ENCODE assay signal across 15 cellular contexts in genomic region chr10:25557136-25557535, GRCh38.
"Had no signal": no experiment of that assay in that cellular context is flagged by ENCODE, and none has a peak within 500 bp of the region (broad histone marks: within the 10 kb centered on the region; RNA-seq: fewer than 3 reads in every experiment).

No MANE protein-coding gene starts in this region.

- H3K36me3 Mint-ChIP-seq: activated naive CD4-positive, alpha-beta T cell treated with anti-CD3 and anti-CD28 coated beads, Interleukin-2, amount 50 U/mL, for 24 hours; type B pancreatic cell had no signal

- H3K27ac ChIP-seq: brain microvascular endothelial cell, gastroesophageal sphincter, psoas muscle, right lobe of liver, WERI-Rb-1 had no signal

- FAIRE-seq: islet of Langerhans had no signal

- H3K9me3 Mint-ChIP-seq: activated T-cell treated with anti-CD3 and anti-CD28 coated beads, Interleukin-2, amount 50 U/mL, for 4 hours; stimulated activated naive CD8-positive, alpha-beta T cell treated with anti-CD3 and anti-CD28 coated beads, Interleukin-15, amount 100 ng/mL, for 72 hours; T-helper 1 cell treated with Interleukin-12 subunit alpha and Interleukin-12 subunit beta and Interleukin-4 antibody, amounts not matched to agents 30 μg/mL and 1 μg/mL, for 36 hours; type B pancreatic cell had no signal

- H3K4me1 ChIP-seq: gastroesophageal sphincter, psoas muscle, right lobe of liver had no signal

- H3K4me3 ChIP-seq: gastroesophageal sphincter, psoas muscle, right lobe of liver had no signal

- H3K27me3 Mint-ChIP-seq: activated CD4-positive, alpha-beta memory T cell treated with anti-CD3 and anti-CD28 coated beads, Interleukin-2, amount 10 ng/mL, durations not matched to agents 7 days and 5 days; activated naive CD4-positive, alpha-beta T cell treated with anti-CD3 and anti-CD28 coated beads, Interleukin-2, amount 50 U/mL, for 24 hours; stimulated activated naive CD8-positive, alpha-beta T cell treated with anti-CD3 and anti-CD28 coated beads, Interleukin-15, amount 100 ng/mL, for 72 hours; type B pancreatic cell had no signal

- H3K4me3 Mint-ChIP-seq: activated CD4-positive, alpha-beta memory T cell treated with anti-CD3 and anti-CD28 coated beads, Interleukin-2, amount 10 ng/mL, durations not matched to agents 7 days and 5 days; activated naive CD4-positive, alpha-beta T cell treated with anti-CD3 and anti-CD28 coated beads, Interleukin-2, amount 50 U/mL, for 24 hours; activated T-cell treated with anti-CD3 and anti-CD28 coated beads, Interleukin-2, amount 50 U/mL, for 4 hours; stimulated activated naive CD8-positive, alpha-beta T cell treated with anti-CD3 and anti-CD28 coated beads, Interleukin-15, amount 100 ng/mL, for 72 hours; T-helper 1 cell treated with Interleukin-12 subunit alpha and Interleukin-12 subunit beta and Interleukin-4 antibody, amounts not matched to agents 30 μg/mL and 1 μg/mL, for 36 hours; type B pancreatic cell had no signal

- H3K27ac Mint-ChIP-seq: activated CD4-positive, alpha-beta memory T cell treated with anti-CD3 and anti-CD28 coated beads, Interleukin-2, amount 10 ng/mL, durations not matched to agents 7 days and 5 days; activated naive CD4-positive, alpha-beta T cell treated with anti-CD3 and anti-CD28 coated beads, Interleukin-2, amount 50 U/mL, for 24 hours; stimulated activated naive CD8-positive, alpha-beta T cell treated with anti-CD3 and anti-CD28 coated beads, Interleukin-15, amount 100 ng/mL, for 72 hours; T-helper 1 cell treated with Interleukin-12 subunit alpha and Interleukin-12 subunit beta and Interleukin-4 antibody, amounts not matched to agents 30 μg/mL and 1 μg/mL, for 36 hours; type B pancreatic cell had no signal

- H3K36me3 ChIP-seq: brain microvascular endothelial cell, gastroesophageal sphincter, right lobe of liver, WERI-Rb-1 had no signal

- H3K27me3 ChIP-seq: brain microvascular endothelial cell, gastroesophageal sphincter, right lobe of liver had no signal

- DNase-seq: activated CD4-positive, alpha-beta memory T cell treated with anti-CD3 and anti-CD28 coated beads, Interleukin-2, amount 10 ng/mL, durations not matched to agents 7 days and 5 days; activated effector memory CD4-positive, alpha-beta T cell treated with anti-CD3 and anti-CD28 coated beads, Interleukin-2, amount 50 U/mL, for 16 hours; activated T-cell treated with anti-CD3 and anti-CD28 coated beads, Interleukin-2, amount 50 U/mL, for 4 hours; amniotic stem cell; brain microvascular endothelial cell; cerebellar nuclear complex; psoas muscle; right lobe of liver; stimulated activated naive CD8-positive, alpha-beta T cell treated with anti-CD3 and anti-CD28 coated beads, Interleukin-15, amount 100 ng/mL, for 72 hours; WERI-Rb-1 had no signal

- ATAC-seq: activated T-cell treated with anti-CD3 and anti-CD28 coated beads, Interleukin-2, amount 50 U/mL, for 4 hours; gastroesophageal sphincter; psoas muscle; right lobe of liver; stimulated activated naive CD8-positive, alpha-beta T cell treated with anti-CD3 and anti-CD28 coated beads, Interleukin-15, amount 100 ng/mL, for 72 hours had no signal

- H3K9me3 ChIP-seq: gastroesophageal sphincter, psoas muscle, right lobe of liver had no signal

- H3K4me1 Mint-ChIP-seq: activated CD4-positive, alpha-beta memory T cell treated with anti-CD3 and anti-CD28 coated beads, Interleukin-2, amount 10 ng/mL, durations not matched to agents 7 days and 5 days; activated naive CD4-positive, alpha-beta T cell treated with anti-CD3 and anti-CD28 coated beads, Interleukin-2, amount 50 U/mL, for 24 hours; stimulated activated naive CD8-positive, alpha-beta T cell treated with anti-CD3 and anti-CD28 coated beads, Interleukin-15, amount 100 ng/mL, for 72 hours had no signal
